ENCODE assay signal across 8 cellular contexts in genomic region chr1:243325305-243325890, GRCh38.
DNase-seq lines count a peak whose midpoint lies in the region; ATAC-seq and TF ChIP-seq lines count a peak whose summit lies in the region.

No MANE protein-coding gene starts in this region.

- ATAC-seq in heart right ventricle (peak in 1 of 8 donors; percentile 39), right cardiac atrium (no peak), HG02610 (IDR thresholded peaks at IDR 0.05; ENCODE audit: unreplicated experiment) (peak; percentile 49)

- H3K4me3 ChIP-seq in heart right ventricle (no peak overlapping the region), right cardiac atrium (ENCODE audit: low read length) (no peak overlapping the region), astrocyte of the spinal cord (ENCODE audit: low read depth, low read length) (no peak overlapping the region), uterus (no peak overlapping the region)

- H3K4me1 ChIP-seq in heart right ventricle (peaks cover 0 to 6% (median 0%) of the 10 kb centered on the region in 9 donors), right cardiac atrium (ENCODE audit: control insufficient read depth, insufficient read depth, low read length) (no peaks in the 10 kb centered on the region), uterus (no peaks in the 10 kb centered on the region)

- 1 to 4% methylated on average over 1 of the region's 1 CpG for WGBS in heart right ventricle, 2 donors
- WGBS in right cardiac atrium, result 1% methylated on average over 1 of the region's 1 CpG

- no peak for TF ChIP-seq POLR2A in uterus (IDR thresholded peaks at IDR 0.05)

- H3K36me3 ChIP-seq in heart right ventricle (peaks cover 0 to 34% (median under 1%) of the 10 kb centered on the region in 9 donors), uterus (no peaks in the 10 kb centered on the region)

- H3K27me3 ChIP-seq in heart right ventricle, result no peaks in the 10 kb centered on the region
- H3K27me3 ChIP-seq in right cardiac atrium (ENCODE audit: control insufficient read depth, insufficient read depth), result no peaks in the 10 kb centered on the region
- no peaks in the 10 kb centered on the region for H3K27me3 ChIP-seq in uterus

- TF ChIP-seq CTCF in heart right ventricle (IDR thresholded peaks at IDR 0.05) (peak; percentile 58 to 89 (median 80)), astrocyte of the spinal cord (IDR thresholded peaks at IDR 0.05; ENCODE audit: low read depth, low read length) (peak; percentile 62), uterus (IDR thresholded peaks at IDR 0.05) (peak; percentile 69 to 80 (median 78))

- H3K27ac ChIP-seq in heart right ventricle, result no peak overlapping the region
- no peak overlapping the region for H3K27ac ChIP-seq in right cardiac atrium (ENCODE audit: low read length)
- no peak overlapping the region for H3K27ac ChIP-seq in uterus

- in situ Hi-C loops in astrocyte of the spinal cord (cut with HindIII; ENCODE audit: low sequenced_read_pairs), result no loop called here

- DNase-seq in heart right ventricle, result no peak
- DNase-seq in right cardiac atrium, result no peak
- peak; percentile 44 for DNase-seq in NCI-H446 treated with DMSO at 0.1 percent for 48 hours (lab: John Stamatoyannopoulos, UW)
- peak; percentile 71 for DNase-seq in astrocyte of the spinal cord (ENCODE audit: low read depth, low spot score)
- DNase-seq in kidney tubule cell (ENCODE audit: low spot score), result peak; percentile 62
- no peak for DNase-seq in uterus
- DNase-seq in 8988T, result no peak

- H3K9me3 ChIP-seq in heart right ventricle (no peaks in the 10 kb centered on the region), right cardiac atrium (ENCODE audit: control insufficient read depth, low read length) (no peaks in the 10 kb centered on the region), uterus (no peaks in the 10 kb centered on the region)

- intact Hi-C loops in heart right ventricle (cut with DNase I), result loop anchor here in 4 of 10 donors (5.0 to 10.0 kb wide), 3 partner anchors 858 to 871 kb away; no protein-coding TSS in a partner anchor
- intact Hi-C loops in right cardiac atrium (cut with DNase I), result loop anchor here in 3 of 4 donors (10.0 kb wide), 2 partner anchors 861 to 871 kb away; no protein-coding TSS in a partner anchor
- intact Hi-C loops in uterus (cut with DNase I; ENCODE audit: low total_unique reads), result no loop called here

Comparison
In these comparisons a context has a peak if more than half of its experiments do, and no peak if none do; other contexts are left out.
1. DNase-seq: peak in NCI-H446 treated with DMSO at 0.1 percent for 48 hours (single experiment), astrocyte of the spinal cord (single experiment) and kidney tubule cell (single experiment); none in heart right ventricle (0 of 2), right cardiac atrium (0 of 3), uterus (0 of 2) and 8988T (single experiment).
2. Peak in every context shown above with its lines, with median percentiles within 50 percentile points of each other: CTCF ChIP-seq.